In genomic region chr10:46064269-46064817, GRCh38 we compare ENCODE assay signal across 14 cellular contexts. TPM values are rescaled to one million over a fixed set of nuclear protein-coding genes. Genes with fewer than 3 reads are reported as not detected.
DNase-seq lines count a peak whose midpoint lies in the region; ATAC-seq and TF ChIP-seq lines count a peak whose summit lies in the region.
"Had no signal": no experiment of that assay in that cellular context is flagged by ENCODE, and none has a peak within 500 bp of the region (broad histone marks: within the 10 kb centered on the region; RNA-seq: fewer than 3 reads in every experiment).

No MANE protein-coding gene starts in this region.

- H3K27ac ChIP-seq in C4-2B (peak overlapping the region; percentile 70), esophagus muscularis mucosa (replicated peaks in 1 of 4) (no peak overlapping the region)

- no peak for TF ChIP-seq EP300 in esophagus muscularis mucosa (IDR thresholded peaks at IDR 0.05)

- no peaks in the 10 kb centered on the region for H3K36me3 Mint-ChIP-seq in osteocyte (ENCODE audit: unreplicated experiment)
- H3K36me3 Mint-ChIP-seq: CD4-positive, alpha-beta memory T cell had no signal

- 91% methylated on average over 1 of the region's 1 CpG for WGBS in esophagus muscularis mucosa

- H3K36me3 ChIP-seq in esophagus muscularis mucosa, result no peaks in the 10 kb centered on the region

- no peak overlapping the region for H3K4me3 ChIP-seq in LNCaP clone FGC (ENCODE audit: low read depth, low read length)
- H3K4me3 ChIP-seq in esophagus muscularis mucosa, result no peak overlapping the region

- DNase-seq in LNCaP clone FGC (ENCODE audit: low read depth), result peak; percentile 63
- DNase-seq in esophagus muscularis mucosa (ENCODE audit: extremely low spot score), result peak; percentile 24
- peak; percentile 49 for DNase-seq in osteocyte (ENCODE audit: extremely low spot score, unreplicated experiment)
- no peak for DNase-seq in stimulated activated CD4-positive, alpha-beta T cell treated with anti-CD3 and anti-CD28 coated beads, Interleukin-12 subunit alpha, Interleukin-12 subunit beta, amount 100 ng/mL, for 4 hours
- DNase-seq: C1 segment of cervical spinal cord; CD4-positive, alpha-beta memory T cell; GF-D8; H7 had no signal

- no peaks in the 10 kb centered on the region for H3K4me1 ChIP-seq in esophagus muscularis mucosa

- H3K9me3 Mint-ChIP-seq in osteocyte (ENCODE audit: unreplicated experiment), result no peaks in the 10 kb centered on the region
- H3K9me3 Mint-ChIP-seq: IgD-negative memory B cell had no signal

- intact Hi-C loops in esophagus muscularis mucosa (cut with DNase I), result no loop called here

- no peak for TF ChIP-seq POLR2A in esophagus muscularis mucosa (IDR thresholded peaks at IDR 0.05; ENCODE audit: low read depth)

- H3K27me3 Mint-ChIP-seq in osteocyte (ENCODE audit: unreplicated experiment), result peaks cover 5% of the 10 kb centered on the region
- H3K27me3 Mint-ChIP-seq: CD4-positive, alpha-beta memory T cell; IgD-negative memory B cell had no signal

- H3K9me3 ChIP-seq in esophagus muscularis mucosa, result no peaks in the 10 kb centered on the region

- no peaks in the 10 kb centered on the region for H3K4me1 Mint-ChIP-seq in osteocyte (ENCODE audit: unreplicated experiment)
- H3K4me1 Mint-ChIP-seq: B cell, IgD-negative memory B cell had no signal

- H3K27me3 ChIP-seq in esophagus muscularis mucosa, result no peaks in the 10 kb centered on the region

- ATAC-seq in GM21367 (IDR thresholded peaks at IDR 0.05; ENCODE audit: unreplicated experiment), result no peak
- no peak for ATAC-seq in HG02642 (IDR thresholded peaks at IDR 0.05; ENCODE audit: poor library complexity, unreplicated experiment)

- no peak overlapping the region for H3K4me3 Mint-ChIP-seq in osteocyte (ENCODE audit: unreplicated experiment)
- H3K4me3 Mint-ChIP-seq: B cell; CD4-positive, alpha-beta memory T cell; IgD-negative memory B cell had no signal

- no peak overlapping the region for H3K27ac Mint-ChIP-seq in osteocyte (ENCODE audit: unreplicated experiment)
- H3K27ac Mint-ChIP-seq: B cell; CD4-positive, alpha-beta memory T cell; IgD-negative memory B cell had no signal

- TF ChIP-seq CTCF in C4-2B (conservative IDR thresholded peaks at IDR 0.05) (no peak), LNCaP clone FGC (IDR thresholded peaks at IDR 0.05; ENCODE audit: control insufficient read depth, extremely low read depth, insufficient read depth) (no peak), esophagus muscularis mucosa (IDR thresholded peaks at IDR 0.05) (no peak), osteocyte (IDR thresholded peaks at IDR 0.05) (no peak)

RNA-seq across cellular contexts. Expression of gene MSMB, which starts 18.3 kb away (rescaled TPM):
- total RNA-seq in esophagus muscularis mucosa, result not detected
- total RNA-seq in osteocyte, result not detected in 2 replicates
- total RNA-seq: B cell; CD4-positive, alpha-beta memory T cell; H7; HT-29 had no signal

RNA-seq across cellular contexts. Expression of gene NCOA4, which starts 33.9 kb away (rescaled TPM):
- total RNA-seq in esophagus muscularis mucosa (100 to 1,000 TPM; 147 to 170 (median 157) TPM), osteocyte (106 and 109 TPM in 2 replicates)
